Comparison of ENCODE assay signal across 10 cellular contexts in genomic region chr1:226710501-226710900, GRCh38. TPM values are rescaled to one million over a fixed set of nuclear protein-coding genes. Genes with fewer than 3 reads are reported as not detected.
A peak's percentile ranks its signal among the peaks of the same experiment; 100 is the strongest.
DNase-seq lines count a peak whose midpoint lies in the region; ATAC-seq and TF ChIP-seq lines count a peak whose summit lies in the region.
"Had no signal": no experiment of that assay in that cellular context is flagged by ENCODE, and none has a peak within 500 bp of the region (broad histone marks: within the 10 kb centered on the region; RNA-seq: fewer than 3 reads in every experiment).

No MANE protein-coding gene starts in this region.

- no TSS peak for BruUV-seq in A673 (replicated peaks; lab: Mats Ljungman, UMichigan)

- POLR2A ChIA-PET in CD4-positive, alpha-beta memory T cell (lab: Charles Lee; ENCODE audit: partially characterized antibody) = interaction anchor here (2.2 to 3.9 kb wide), 5 partner anchors 7 to 76 kb away, joined by 6 to 19 read pairs (median 13); no protein-coding TSS in a partner anchor
- POLR2A ChIA-PET in naive thymus-derived CD8-positive, alpha-beta T cell (lab: Charles Lee) = interaction anchor here (1.0 to 1.5 kb wide), 2 partner anchors 13 to 30 kb away, joined by 3 to 6 read pairs; no protein-coding TSS in a partner anchor
- POLR2A ChIA-PET in A673 (lab: Charles Lee; ENCODE audit: low non-redundant PET) = no interaction called here

- H3K36me3 ChIP-seq in BLaER1 (peaks cover 35% of the 10 kb centered on the region), A673 (ENCODE audit: insufficient read depth, low read length, poor library complexity, severe bottlenecking) (no peaks in the 10 kb centered on the region)
- H3K36me3 ChIP-seq in CD4-positive, alpha-beta memory T cell (ENCODE audit: insufficient read depth, low read length) = peaks cover 14% of the 10 kb centered on the region

- H3K9ac ChIP-seq in BLaER1 = peak overlapping the region; percentile 67

- no peak for ATAC-seq in naive thymus-derived CD8-positive, alpha-beta T cell
- no peak for ATAC-seq in HG03378 (IDR thresholded peaks at IDR 0.05; ENCODE audit: unreplicated experiment)

- H3K4me1 Mint-ChIP-seq in CD4-positive, alpha-beta memory T cell = peaks cover 77 to 99% (median 89%) of the 10 kb centered on the region in 4 donors
- peaks cover 94% of the 10 kb centered on the region for H3K4me1 Mint-ChIP-seq in activated naive CD8-positive, alpha-beta T cell (ENCODE audit: low read depth)
- H3K4me1 Mint-ChIP-seq in naive thymus-derived CD8-positive, alpha-beta T cell = peaks cover 60 to 98% (median 94%) of the 10 kb centered on the region in 4 donors

- peak overlapping the region; percentile 85 to 100 (median 96) for H3K27ac Mint-ChIP-seq in CD4-positive, alpha-beta memory T cell
- H3K27ac Mint-ChIP-seq in activated naive CD8-positive, alpha-beta T cell = peak overlapping the region; percentile 99
- peak overlapping the region; percentile 89 to 100 (median 96) for H3K27ac Mint-ChIP-seq in naive thymus-derived CD8-positive, alpha-beta T cell

- CTCF ChIA-PET in CD4-positive, alpha-beta memory T cell (lab: Charles Lee; ENCODE audit: partially characterized antibody) = interaction anchor here (0.7 to 5.4 kb wide), 13 partner anchors 9 to 1827 kb away, joined by 3 to 24 read pairs (median 5); no protein-coding TSS in a partner anchor
- CTCF ChIA-PET in A673 (lab: Charles Lee) = no interaction called here

- H3K9me3 Mint-ChIP-seq in CD4-positive, alpha-beta memory T cell = peaks cover 0 to 16% (median 3%) of the 10 kb centered on the region in 8 donors
- no peaks in the 10 kb centered on the region for H3K9me3 Mint-ChIP-seq in activated naive CD8-positive, alpha-beta T cell (ENCODE audit: low read depth)
- peaks cover 0 to 11% (median 0%) of the 10 kb centered on the region in 9 donors for H3K9me3 Mint-ChIP-seq in naive thymus-derived CD8-positive, alpha-beta T cell

- H3K9me3 ChIP-seq in BLaER1 = no peaks in the 10 kb centered on the region
- H3K9me3 ChIP-seq in CD4-positive, alpha-beta memory T cell (ENCODE audit: control insufficient read depth in 1 of 2, low read length in 2 of 2) = no peaks in the 10 kb centered on the region
- H3K9me3 ChIP-seq in A673 (ENCODE audit: low read depth, low read length, poor library complexity, severe bottlenecking) = no peaks in the 10 kb centered on the region
- H3K9me3 ChIP-seq: Caco-2 had no signal

- peaks cover 28 to 69% of the 10 kb centered on the region in 2 donors for H3K36me3 Mint-ChIP-seq in CD4-positive, alpha-beta memory T cell
- H3K36me3 Mint-ChIP-seq in activated naive CD8-positive, alpha-beta T cell = peaks cover 24% of the 10 kb centered on the region
- peaks cover 5 to 62% (median 25%) of the 10 kb centered on the region in 3 donors for H3K36me3 Mint-ChIP-seq in naive thymus-derived CD8-positive, alpha-beta T cell

- H3K4me1 ChIP-seq in BLaER1 (peaks cover 74% of the 10 kb centered on the region), A673 (ENCODE audit: insufficient read depth, low read length, poor library complexity, severe bottlenecking) (peaks cover 6% of the 10 kb centered on the region)
- H3K4me1 ChIP-seq in CD4-positive, alpha-beta memory T cell (ENCODE audit: insufficient read depth, low read length) = peaks cover 95% of the 10 kb centered on the region
- H3K4me1 ChIP-seq: Caco-2 had no signal

- peaks cover 2 to 3% of the 10 kb centered on the region in 2 donors for H3K27me3 Mint-ChIP-seq in CD4-positive, alpha-beta memory T cell
- no peaks in the 10 kb centered on the region for H3K27me3 Mint-ChIP-seq in activated naive CD8-positive, alpha-beta T cell
- peaks cover 0 to 5% (median 0%) of the 10 kb centered on the region in 5 donors for H3K27me3 Mint-ChIP-seq in naive thymus-derived CD8-positive, alpha-beta T cell

- H3K4me2 ChIP-seq in BLaER1 = peak overlapping the region; percentile 96

- H3K27me3 ChIP-seq in BLaER1 = no peaks in the 10 kb centered on the region
- no peaks in the 10 kb centered on the region for H3K27me3 ChIP-seq in CD4-positive, alpha-beta memory T cell (ENCODE audit: insufficient read depth, low read length)
- no peaks in the 10 kb centered on the region for H3K27me3 ChIP-seq in A673 (replicated peaks; ENCODE audit: insufficient read depth, low read depth, low read length, poor library complexity)

- intact Hi-C loops in CD4-positive, alpha-beta memory T cell (cut with micrococcal nuclease) = loop anchor here (2.0 kb wide), 1 partner anchor 56 kb away; no protein-coding TSS in a partner anchor
- intact Hi-C loops in A673 (cut with micrococcal nuclease; ENCODE audit: unreplicated experiment) = no loop called here

- H3K4me3 ChIP-seq in BLaER1 (peak overlapping the region; percentile 40), A673 (ENCODE audit: low read depth, low read length, poor library complexity, severe bottlenecking) (no peak overlapping the region)
- no peak overlapping the region for H3K4me3 ChIP-seq in CD4-positive, alpha-beta memory T cell (ENCODE audit: low read length in 2 of 2)
- H3K4me3 ChIP-seq: psoas muscle had no signal

- H3K4me3 Mint-ChIP-seq in CD4-positive, alpha-beta memory T cell = peak overlapping the region; percentile 17 to 89 (median 62)
- peak overlapping the region; percentile 71 for H3K4me3 Mint-ChIP-seq in activated naive CD8-positive, alpha-beta T cell
- peak overlapping the region; percentile 65 to 89 (median 84) for H3K4me3 Mint-ChIP-seq in naive thymus-derived CD8-positive, alpha-beta T cell

- H3K27ac ChIP-seq in BLaER1 (peak overlapping the region; percentile 81), A673 (ENCODE audit: low read depth, low read length, poor library complexity, severe bottlenecking) (no peak overlapping the region)
- H3K27ac ChIP-seq in CD4-positive, alpha-beta memory T cell (ENCODE audit: low read depth, low read length) = peak overlapping the region; percentile 60
- H3K27ac ChIP-seq: psoas muscle had no signal

- no peak for TF ChIP-seq CTCF in A673 (conservative IDR thresholded peaks at IDR 0.05; ENCODE audit: low read depth, low read length)

- H4K20me1 ChIP-seq in BLaER1 = peaks cover 33% of the 10 kb centered on the region

- no peak for DNase-seq in CD4-positive, alpha-beta memory T cell
- no peak for DNase-seq in naive thymus-derived CD8-positive, alpha-beta T cell
- DNase-seq in A673 (ENCODE audit: low spot score) (no peak), midbrain (lab: John Stamatoyannopoulos, UW) (no peak)
- DNase-seq: NCI-H1417 treated with DMSO at 0.1 percent for 48 hours, psoas muscle had no signal

RNA-seq across cellular contexts. Expression of gene ITPKB, which starts 28.6 kb away (rescaled TPM):
- 100 to 1,000 TPM; 156 to 159 TPM for total RNA-seq in CD4-positive, alpha-beta memory T cell
- 10 to 100 TPM; 52.2 to 52.3 TPM for polyA plus RNA-seq in CD4-positive, alpha-beta memory T cell
- 100 to 1,000 TPM; 177 to 185 TPM for total RNA-seq in naive thymus-derived CD8-positive, alpha-beta T cell
- polyA plus RNA-seq in naive thymus-derived CD8-positive, alpha-beta T cell = 10 to 100 TPM; 72.3 to 74.3 (median 73.0) TPM
- 12.5 and 14.1 TPM in 2 replicates for total RNA-seq in A673 (2021)

Comparison
In these comparisons a context has a peak if more than half of its experiments do, and no peak if none do; other contexts are left out.
1. RNA of gene ITPKB, which starts 28.6 kb away (total RNA-seq): 177 to 185 TPM in naive thymus-derived CD8-positive, alpha-beta T cell and 156 to 159 TPM in CD4-positive, alpha-beta memory T cell; 12.5 to 14.1 TPM in A673; every median in the first group is over 10 times any median in the second.
2. Peak in every context shown above with its lines, with median percentiles within 50 percentile points of each other: H3K27ac Mint-ChIP-seq and H3K4me3 Mint-ChIP-seq.